In the genomic region with DNA sequence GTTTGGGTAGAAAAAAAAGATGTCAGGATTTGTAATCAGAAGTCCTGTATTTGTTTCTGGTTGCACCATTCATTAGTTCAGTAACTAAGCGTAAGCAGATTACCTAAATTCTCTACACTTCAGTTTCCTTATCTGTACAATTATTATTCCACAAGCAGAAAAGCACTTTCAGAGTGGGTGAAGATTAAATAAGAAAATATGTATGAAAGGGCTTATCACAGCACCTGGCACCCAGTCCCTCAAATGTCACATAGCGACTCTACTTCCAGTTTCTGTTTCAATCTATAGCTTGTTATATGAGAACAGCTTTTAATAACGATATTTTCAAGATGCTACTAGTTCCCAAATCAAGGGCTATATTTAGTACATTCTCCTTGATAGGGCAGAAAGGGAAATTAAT, we compare ENCODE assay signal across 17 cellular contexts. TPM values are rescaled to one million over a fixed set of nuclear protein-coding genes. Genes with fewer than 3 reads are reported as not detected.
A peak's percentile ranks its signal among the peaks of the same experiment; 100 is the strongest.
DNase-seq lines count a peak whose midpoint lies in the region; ATAC-seq, FAIRE-seq and TF ChIP-seq lines count a peak whose summit lies in the region.
"Had no signal": no experiment of that assay in that cellular context is flagged by ENCODE, and none has a peak within 500 bp of the region (broad histone marks: within the 10 kb centered on the region; RNA-seq: fewer than 3 reads in every experiment).

No MANE protein-coding gene starts in this region.

- TF ChIP-seq POLR2A in H54 (IDR thresholded peaks at IDR 0.05; ENCODE audit: low read depth, low read length): no peak

- peak; percentile 33 for FAIRE-seq in GM18507 (lab: Jason Lieb, UNC)
- FAIRE-seq in H54 (lab: Jason Lieb, UNC): no peak

- ATAC-seq in GM19468 (IDR thresholded peaks at IDR 0.05; ENCODE audit: extremely low read depth, unreplicated experiment) (peak; percentile 42), HG03103 (IDR thresholded peaks at IDR 0.05; ENCODE audit: low read depth, unreplicated experiment) (peak; percentile 80)
- ATAC-seq: foreskin keratinocyte; stimulated activated naive B cell treated with anti-CD40 and anti-IgM and Interleukin-4, amounts not matched to agents 10 μg/mL and 1 μg/mL and 100 μg/mL, for 72 hours had no signal

- DNase-seq in GM18507 (ENCODE audit: extremely low spot score, insufficient read length, low read depth) (no peak), RPMI7951 (ENCODE audit: low read depth) (peak; percentile 37), H54 (ENCODE audit: insufficient read length, low spot score) (no peak), SHP77 treated with DMSO at 0.1 percent for 48 hours (lab: John Stamatoyannopoulos, UW) (no peak), NCI-H345 treated with DMSO at 0.1 percent for 48 hours (lab: John Stamatoyannopoulos, UW; ENCODE audit: unreplicated experiment) (no peak), mucosa of gallbladder (ENCODE audit: low spot score) (no peak)
- DNase-seq: activated CD4-positive, CD25-positive, alpha-beta regulatory T cell treated with anti-CD3 and anti-CD28 coated beads, Interleukin-2, amount 50 U/mL, for 72 hours; activated T-cell treated with anti-CD3 and anti-CD28 coated beads, Interleukin-2, amount 50 U/mL, for 1 hour; amniotic stem cell; DMS79; foreskin keratinocyte; islet precursor cell; NCI-H1417; stimulated activated CD4-positive, alpha-beta T cell treated with anti-CD3 and anti-CD28 coated beads, Interleukin-2, amount 100 ng/mL, for 48 hours; stimulated activated naive B cell treated with anti-CD40 and anti-IgM and Interleukin-4, amounts not matched to agents 10 μg/mL and 1 μg/mL and 100 μg/mL, for 72 hours had no signal

RNA-seq across cellular contexts. Expression of gene RGS17, which starts 31.4 kb away (rescaled TPM):
- total RNA-seq in RPMI7951 (2014; rRNA removed; shearing (Covaris generic)): 3.2 and 4.4 TPM in 2 replicates
- 3.5 TPM for total RNA-seq in mucosa of gallbladder
